ENCODE assay signal across 17 cellular contexts in the genomic region with DNA sequence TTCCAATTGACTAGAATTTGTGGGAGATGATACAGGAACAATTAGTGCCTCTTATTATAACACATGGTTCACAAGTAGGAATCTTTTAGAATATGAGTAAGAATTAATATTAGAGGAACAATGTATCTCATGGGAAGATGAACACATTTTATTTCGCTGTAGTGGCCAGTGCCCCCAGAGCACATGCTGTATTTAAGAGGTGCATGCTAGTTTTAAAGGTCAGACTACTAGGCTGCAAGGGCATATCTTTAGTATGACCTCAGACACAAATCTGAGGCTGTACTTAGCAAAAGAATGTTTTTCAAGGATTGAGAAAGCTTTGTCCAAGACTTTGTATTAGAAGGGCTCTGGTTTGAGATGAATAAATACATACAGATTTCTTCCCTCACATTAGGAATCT.
DNase-seq lines count a peak whose midpoint lies in the region; ATAC-seq and TF ChIP-seq lines count a peak whose summit lies in the region.
"Had no signal": no experiment of that assay in that cellular context is flagged by ENCODE, and none has a peak within 500 bp of the region (broad histone marks: within the 10 kb centered on the region; RNA-seq: fewer than 3 reads in every experiment).

No MANE protein-coding gene starts in this region.

- no peak for TF ChIP-seq CTCF in lower lobe of right lung (IDR thresholded peaks at IDR 0.05)

- peak overlapping the region; percentile 27 for H3K9ac ChIP-seq in adipocyte (ENCODE audit: low read length)

- H3K27ac ChIP-seq in lower lobe of right lung, result no peak overlapping the region
- H3K27ac ChIP-seq: C4-2B, HL-60 had no signal

- H3K4me1 ChIP-seq in adipocyte (ENCODE audit: control insufficient read depth, insufficient read depth, low read length) (peaks cover 40% of the 10 kb centered on the region), lower lobe of right lung (no peaks in the 10 kb centered on the region)
- H3K4me1 ChIP-seq: Caco-2 had no signal

- ATAC-seq in lower lobe of right lung, result no peak
- ATAC-seq: HCT116 had no signal

- intact Hi-C loops in lower lobe of right lung (cut with DNase I), result no loop called here

- no peaks in the 10 kb centered on the region for H3K27me3 ChIP-seq in adipocyte (replicated peaks; ENCODE audit: control insufficient read depth, insufficient read depth, low read length)
- no peaks in the 10 kb centered on the region for H3K27me3 ChIP-seq in lower lobe of right lung (ENCODE audit: low read depth)

- no peaks in the 10 kb centered on the region for H3K9me3 ChIP-seq in adipocyte (ENCODE audit: control insufficient read depth, low read length)
- no peaks in the 10 kb centered on the region for H3K9me3 ChIP-seq in lower lobe of right lung
- H3K9me3 ChIP-seq: Caco-2 had no signal

- H3K4me3 ChIP-seq in adipocyte (ENCODE audit: low read length), result peak overlapping the region; percentile 14
- no peak overlapping the region for H3K4me3 ChIP-seq in lower lobe of right lung

- DNase-seq in adipocyte (ENCODE audit: low read depth) (no peak), fibroblast of peridontal ligament (ENCODE audit: extremely low read depth) (peak; percentile 8), renal cortical epithelial cell (ENCODE audit: low read depth) (peak; percentile 6), SK-N-DZ (ENCODE audit: low spot score) (no peak), NCI-H128 (lab: John Stamatoyannopoulos, UW; ENCODE audit: unreplicated experiment) (no peak), NCI-H2107 (lab: John Stamatoyannopoulos, UW) (no peak), lower lobe of right lung (no peak)
- DNase-seq: ACHN; AML-193; Caco-2; CD4-positive, alpha-beta T cell; GOT3; H7; HFFc6 had no signal

- H3K36me3 ChIP-seq in adipocyte (ENCODE audit: control insufficient read depth, insufficient read depth, low read length, severe bottlenecking), result no peaks in the 10 kb centered on the region
- no peaks in the 10 kb centered on the region for H3K36me3 ChIP-seq in lower lobe of right lung

Comparison
In these comparisons a context has a peak if more than half of its experiments do, and no peak if none do; other contexts are left out.
1. DNase-seq: peak in fibroblast of peridontal ligament (single experiment) and renal cortical epithelial cell (single experiment); none in adipocyte (single experiment), SK-N-DZ (single experiment), NCI-H128 (single experiment), NCI-H2107 (single experiment) and lower lobe of right lung (single experiment).